Comparison of ENCODE assay signal across 8 cellular contexts in the genomic region with DNA sequence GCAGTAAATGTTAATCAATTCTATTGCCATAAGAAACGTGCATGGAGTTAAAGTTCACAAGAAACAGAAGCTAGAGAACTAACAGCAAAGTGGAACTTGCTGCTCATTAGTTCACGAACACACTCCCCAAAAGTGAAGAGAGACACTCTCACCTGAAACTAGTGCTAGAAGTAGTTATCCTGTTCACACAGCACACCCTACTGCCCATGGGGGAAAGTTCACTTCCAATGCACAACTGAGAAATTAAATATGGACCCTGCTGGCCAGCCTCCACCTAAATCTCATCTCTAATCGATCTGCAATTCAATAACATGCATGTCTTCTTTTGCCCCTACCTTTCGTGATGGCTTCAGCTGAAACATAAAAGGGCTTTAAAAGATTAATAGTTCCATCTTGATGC. TPM values are rescaled to one million over a fixed set of nuclear protein-coding genes. Genes with fewer than 3 reads are reported as not detected.
DNase-seq lines count a peak whose midpoint lies in the region; ATAC-seq and TF ChIP-seq lines count a peak whose summit lies in the region.

No MANE protein-coding gene starts in this region.

- DNase-seq in AG08396 (ENCODE audit: low spot score) (peak; percentile 18), PC-3 (peak; percentile 51), dermis microvascular lymphatic vessel endothelial cell (ENCODE audit: low read depth in 2 of 2) (peak; percentile 47 to 69), naive B cell (peak; percentile 4), SW 1271 (lab: John Stamatoyannopoulos, UW) (no peak)
- DNase-seq in activated effector memory CD4-positive, alpha-beta T cell treated with anti-CD3 and anti-CD28 coated beads, Interleukin-2, amount 50 U/mL, for 16 hours, result no peak

- H3K79me2 ChIP-seq in PC-3 (ENCODE audit: low read length), result no peaks in the 10 kb centered on the region

- no peaks in the 10 kb centered on the region for H3K9me2 ChIP-seq in PC-3 (replicated peaks; ENCODE audit: low read length)

- no peaks in the 10 kb centered on the region for H3K9me3 Mint-ChIP-seq in naive B cell

- ATAC-seq in GM18498 (IDR thresholded peaks at IDR 0.05; ENCODE audit: unreplicated experiment) (peak; percentile 93), HG02885 (IDR thresholded peaks at IDR 0.05; ENCODE audit: poor library complexity, unreplicated experiment) (peak; percentile 93), PC-3 (peak; percentile 54), naive B cell (ENCODE audit: low read depth in 2 of 2) (no peak)

- H4K20me1 ChIP-seq in PC-3 (ENCODE audit: low read length), result no peaks in the 10 kb centered on the region

- no peak overlapping the region for H3K27ac Mint-ChIP-seq in naive B cell

- CTCF ChIA-PET in PC-3 (lab: Charles Lee), result interaction anchor here (0.7 kb wide), 1 partner anchor 24 kb away, joined by 4 read pairs; no protein-coding TSS in a partner anchor

- no peaks in the 10 kb centered on the region for H3K36me3 Mint-ChIP-seq in naive B cell

- no peaks in the 10 kb centered on the region for H3K27me3 ChIP-seq in PC-3 (ENCODE audit: low read length)

- no TSS peak for BruUV-seq in PC-3 (replicated peaks; lab: Mats Ljungman, UMichigan)

- TF ChIP-seq CTCF in PC-3 (conservative IDR thresholded peaks at IDR 0.05; ENCODE audit: low read depth, low read length), result peak; percentile 63

- H3K27me3 Mint-ChIP-seq in naive B cell, result no peaks in the 10 kb centered on the region

- no peaks in the 10 kb centered on the region for H3K36me3 ChIP-seq in PC-3 (ENCODE audit: low read depth, low read length)

- no peak overlapping the region for H3K4me3 Mint-ChIP-seq in naive B cell

- intact Hi-C loops in PC-3 (cut with micrococcal nuclease), result loop anchor here (2.0 to 5.0 kb wide), 4 partner anchors 114 to 303 kb away; partner anchors contain the start of gene LMOD3

- H3F3A ChIP-seq in PC-3 (ENCODE audit: low read length, unreplicated experiment), result no peaks in the 10 kb centered on the region

- H3K4me3 ChIP-seq in PC-3 (ENCODE audit: low read length), result no peak overlapping the region

- H2AFZ ChIP-seq in PC-3 (ENCODE audit: low read length), result no peak overlapping the region

- H3K4me2 ChIP-seq in PC-3 (ENCODE audit: low read length), result no peak overlapping the region

- no peak overlapping the region for H3K27ac ChIP-seq in PC-3 (ENCODE audit: low read length)

- H3K9me3 ChIP-seq in PC-3 (ENCODE audit: low read length), result no peaks in the 10 kb centered on the region

- H3K4me1 ChIP-seq in PC-3 (ENCODE audit: insufficient read depth, low read length), result no peaks in the 10 kb centered on the region

- H3K9ac ChIP-seq in PC-3 (ENCODE audit: low read length), result no peak overlapping the region

- H3K4me1 Mint-ChIP-seq in naive B cell, result no peaks in the 10 kb centered on the region

- POLR2A ChIA-PET in PC-3 (lab: Charles Lee; ENCODE audit: unreplicated experiment), result no interaction called here

RNA-seq across cellular contexts. Expression of gene FRMD4B, which starts 39.4 kb away (rescaled TPM):
- total RNA-seq in PC-3 (2014; rRNA removed) (2.9 and 5.7 TPM in 2 replicates), dermis microvascular lymphatic vessel endothelial cell (67.8 and 122 TPM in 2 replicates)
- under 1 TPM in 4 of 6 donors, not detected in 2; 0.08 to 0.72 (median 0.37) TPM for polyA plus RNA-seq in naive B cell (ENCODE audit: low read depth in 6 of 6)

Comparison
In these comparisons a context has a peak if more than half of its experiments do, and no peak if none do; other contexts are left out.
1. DNase-seq: peak in AG08396 (single experiment), PC-3 (single experiment), dermis microvascular lymphatic vessel endothelial cell (2 of 2) and naive B cell (single experiment); none in activated effector memory CD4-positive, alpha-beta T cell treated with anti-CD3 and anti-CD28 coated beads, Interleukin-2, amount 50 U/mL, for 16 hours (single experiment) and SW 1271 (0 of 2).
2. ATAC-seq: peak in GM18498 (single experiment), HG02885 (single experiment) and PC-3 (single experiment); none in naive B cell (0 of 2).
3. RNA of gene FRMD4B, which starts 39.4 kb away (total RNA-seq): 67.8 to 122 TPM in dermis microvascular lymphatic vessel endothelial cell; 2.9 to 5.7 TPM in PC-3; every median in the first group is over 10 times any median in the second.